Comparison of ENCODE assay signal across 23 cellular contexts in the genomic region with DNA sequence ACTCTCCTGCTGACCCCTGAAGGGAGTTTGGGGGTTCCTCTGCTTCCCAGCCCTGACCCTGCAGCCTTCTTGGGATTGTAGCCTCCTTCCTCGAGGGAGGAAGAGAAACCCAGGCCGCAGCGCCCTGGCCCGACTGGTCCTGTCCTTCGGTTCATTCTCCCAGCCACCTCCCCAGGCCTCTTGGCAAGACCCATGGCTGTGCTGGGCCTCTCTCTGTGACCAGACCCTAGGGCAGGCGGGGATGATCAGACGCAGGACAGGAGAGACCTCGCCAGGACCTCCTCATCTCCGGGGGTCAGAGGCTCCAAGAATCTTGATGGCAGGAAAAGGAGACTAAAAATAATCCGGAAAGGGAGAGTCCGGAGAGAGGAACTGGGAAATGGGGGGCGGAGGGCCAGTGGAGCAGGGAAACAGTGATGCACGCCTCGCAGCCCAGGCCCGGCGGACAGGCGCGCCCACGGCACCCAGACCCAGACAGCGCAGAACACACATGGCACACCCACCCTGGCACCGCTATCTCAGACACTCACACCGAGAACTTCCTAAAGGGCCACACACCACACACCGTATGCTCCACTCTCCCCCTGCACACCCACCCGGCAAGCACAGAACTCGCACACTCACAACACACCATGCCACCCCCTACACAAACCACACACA. TPM values are rescaled to one million over a fixed set of nuclear protein-coding genes. Genes with fewer than 3 reads are reported as not detected.
A peak's percentile ranks its signal among the peaks of the same experiment; 100 is the strongest.
DNase-seq lines count a peak whose midpoint lies in the region; ATAC-seq and TF ChIP-seq lines count a peak whose summit lies in the region.
"Had no signal": no experiment of that assay in that cellular context is flagged by ENCODE, and none has a peak within 500 bp of the region (broad histone marks: within the 10 kb centered on the region; RNA-seq: fewer than 3 reads in every experiment).

No MANE protein-coding gene starts in this region.

- TF ChIP-seq EP300 in gastroesophageal sphincter (IDR thresholded peaks at IDR 0.05) = no peak

- peaks cover 0 to 14% (median 0%) of the 10 kb centered on the region in 3 donors for H3K4me1 ChIP-seq in gastroesophageal sphincter
- H3K4me1 ChIP-seq: ascending aorta had no signal

- DNase-seq in lung microvascular endothelial cell (ENCODE audit: low read depth in 2 of 2) (peak; percentile 41 to 51), COLO829 (ENCODE audit: low spot score) (no peak), head of caudate nucleus (no peak)
- DNase-seq: activated B cell treated with CpG ODN at 0.5 μM for 24 hours; activated CD4-positive, alpha-beta memory T cell treated with anti-CD3 and anti-CD28 coated beads, Interleukin-2, amount 10 ng/mL, durations not matched to agents 7 days and 5 days; activated naive CD4-positive, alpha-beta T cell treated with anti-CD3 and anti-CD28 coated beads for 36 hours; CD8-positive, alpha-beta memory T cell; DMS79; foreskin melanocyte; left colon; NCI-H1930; NCI-H446; NK-92 treated with Interleukin-12 subunit alpha and Interleukin-12 subunit beta, amount 100 ng/mL, for 24 hours; nucleus accumbens; stimulated activated CD4-positive, alpha-beta T cell treated with anti-CD3 and anti-CD28 coated beads, Interleukin-2, amount 100 ng/mL, for 48 hours had no signal

- peak overlapping the region in 1 of 2 donors; percentile 41 for H3K4me3 ChIP-seq in gastroesophageal sphincter
- H3K4me3 ChIP-seq: ascending aorta, SK-N-MC had no signal

- intact Hi-C loops in head of caudate nucleus (cut with DNase I) = no loop called here

- ATAC-seq in gastroesophageal sphincter = peak; percentile 27
- ATAC-seq in HG02571 (IDR thresholded peaks at IDR 0.05; ENCODE audit: unreplicated experiment) = no peak
- ATAC-seq: HCT116, left colon had no signal

- H3K27me3 ChIP-seq in gastroesophageal sphincter = peaks cover 62% of the 10 kb centered on the region
- H3K27me3 ChIP-seq: ascending aorta had no signal

- no peak for TF ChIP-seq POLR2A in gastroesophageal sphincter (IDR thresholded peaks at IDR 0.05)

- H3K27ac ChIP-seq in gastroesophageal sphincter (peak overlapping the region in 3 of 4 donors; percentile 63 to 76 (median 69)), temporal lobe (ENCODE audit: low read depth, low read length) (peak overlapping the region; percentile 17)
- H3K27ac ChIP-seq: ascending aorta, SK-N-MC had no signal

- TF ChIP-seq CTCF in gastroesophageal sphincter (IDR thresholded peaks at IDR 0.05) = no peak

- H3K36me3 ChIP-seq in gastroesophageal sphincter = no peaks in the 10 kb centered on the region
- H3K36me3 ChIP-seq: ascending aorta had no signal

- H3K9me3 ChIP-seq in gastroesophageal sphincter = no peaks in the 10 kb centered on the region
- H3K9me3 ChIP-seq: ascending aorta had no signal

- 56 to 70% methylated on average over 4 to 15 of the region's 25 CpGs for WGBS in gastroesophageal sphincter (ENCODE audit: low coverage in 1 of 2), 2 donors

TF ChIP-seq in PFSK-1, 5 proteins besides CTCF, POLR2A, EP300 and RAD21:
- no peak for TF ChIP-seq SIN3A (IDR thresholded peaks at IDR 0.05; ENCODE audit: borderline replicate concordance, insufficient read depth, low read length)
- TF ChIP-seq POLR2AphosphoS5 (IDR thresholded peaks at IDR 0.05; ENCODE audit: low read depth, low read length) = no peak
- TF ChIP-seq FOXP2 (optimal IDR thresholded peaks at IDR 0.05; ENCODE audit: borderline replicate concordance, extremely low read depth, extremely low read length, insufficient read depth) = peak; percentile 37

RNA-seq across cellular contexts. Expression of a gene that starts 1.2 kb away (rescaled TPM):
- 58.9 TPM for polyA plus RNA-seq in PFSK-1 (2012; ENCODE audit: insufficient read length, low read depth)
- total RNA-seq in gastroesophageal sphincter (10 to 100 TPM in 2 of 4 donors, 1 to 10 TPM in 2; 4.4 to 25.4 (median 16.2) TPM), lung microvascular endothelial cell (6.7 and 8.1 TPM in 2 replicates), temporal lobe (0.98 TPM)
- total RNA-seq: activated B cell treated with CpG ODN at 0.5 μM for 24 hours; activated CD4-positive, alpha-beta memory T cell treated with anti-CD3 and anti-CD28 coated beads, Interleukin-2, amount 10 ng/mL, durations not matched to agents 7 days and 5 days; activated naive CD4-positive, alpha-beta T cell treated with anti-CD3 and anti-CD28 coated beads for 36 hours; CD8-positive, alpha-beta memory T cell had no signal
- polyA plus RNA-seq: CD8-positive, alpha-beta memory T cell had no signal

RNA-seq across cellular contexts. Expression of a gene that starts 16.1 kb away (rescaled TPM):
- polyA plus RNA-seq in PFSK-1 (2012; ENCODE audit: insufficient read length, low read depth) = 12.0 TPM
- total RNA-seq in gastroesophageal sphincter (1 to 10 TPM in 3 of 4 donors, under 1 TPM in 1; 0.35 to 6.1 (median 3.4) TPM), lung microvascular endothelial cell (0.22 and 0.40 TPM in 2 replicates), temporal lobe (under 0.01 TPM)

RNA-seq across cellular contexts. Expression of a gene that starts 22.8 kb away (rescaled TPM):
- 96.1 TPM for polyA plus RNA-seq in PFSK-1 (2012; ENCODE audit: insufficient read length, low read depth)
- total RNA-seq in gastroesophageal sphincter = 10 to 100 TPM; 28.5 to 34.6 (median 30.1) TPM
- total RNA-seq in lung microvascular endothelial cell = 9.2 and 9.7 TPM in 2 replicates
- total RNA-seq in temporal lobe = 6.9 TPM

RNA-seq across cellular contexts. Expression of a gene that starts 28.4 kb away (rescaled TPM):
- polyA plus RNA-seq in PFSK-1 (2012; ENCODE audit: insufficient read length, low read depth) = not detected
- total RNA-seq in gastroesophageal sphincter (not detected), lung microvascular endothelial cell (not detected in 2 replicates), temporal lobe (not detected)
- total RNA-seq: activated B cell treated with CpG ODN at 0.5 μM for 24 hours; activated CD4-positive, alpha-beta memory T cell treated with anti-CD3 and anti-CD28 coated beads, Interleukin-2, amount 10 ng/mL, durations not matched to agents 7 days and 5 days; activated naive CD4-positive, alpha-beta T cell treated with anti-CD3 and anti-CD28 coated beads for 36 hours; ascending aorta; CD8-positive, alpha-beta memory T cell; cerebellum; left colon had no signal
- polyA plus RNA-seq: CD8-positive, alpha-beta memory T cell had no signal

Comparison
In these comparisons a context has a peak if more than half of its experiments do, and no peak if none do; other contexts are left out.
1. DNase-seq: peak in lung microvascular endothelial cell (2 of 2); none in COLO829 (single experiment) and head of caudate nucleus (0 of 42).